10 cellular contexts compared by ENCODE assay signal in the genomic region with DNA sequence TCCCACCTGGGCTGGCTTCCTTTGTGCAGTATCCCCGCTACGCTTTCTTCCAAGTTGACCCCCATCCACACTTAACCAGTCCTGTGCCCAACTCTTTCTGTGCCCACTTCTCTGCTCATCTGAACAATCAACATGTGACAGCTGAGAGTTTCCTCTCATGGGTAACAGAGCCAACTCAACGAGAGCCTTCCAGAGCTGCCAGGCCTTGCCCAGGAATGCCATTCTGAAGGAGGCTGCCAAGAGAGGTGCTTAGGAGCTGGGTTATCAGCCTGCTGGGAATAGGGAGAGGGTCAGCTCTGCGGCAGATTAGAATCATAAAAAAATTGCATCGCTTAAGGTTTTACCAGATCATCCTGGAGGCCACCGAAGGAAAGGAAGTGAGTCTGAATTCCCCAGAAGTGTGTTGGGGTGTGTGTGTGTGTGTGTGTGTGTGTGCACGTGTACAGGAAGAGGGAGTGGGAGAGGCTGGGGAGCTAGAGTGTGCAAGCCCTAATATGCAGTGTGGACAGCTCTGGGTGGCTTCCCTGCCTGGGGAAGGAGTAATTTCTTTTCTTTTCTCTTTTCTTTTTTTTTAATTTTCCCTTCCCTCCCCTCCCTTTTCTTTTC.
DNase-seq lines count a peak whose midpoint lies in the region; ATAC-seq and TF ChIP-seq lines count a peak whose summit lies in the region.
"Had no signal": no experiment of that assay in that cellular context is flagged by ENCODE, and none has a peak within 500 bp of the region (broad histone marks: within the 10 kb centered on the region; RNA-seq: fewer than 3 reads in every experiment).

No MANE protein-coding gene starts in this region.

- H3K9ac ChIP-seq in BLaER1 = peak overlapping the region; percentile 68

- BruUV-seq in PC-9 (replicated peaks; lab: Mats Ljungman, UMichigan) = no TSS peak

- no peak for TF ChIP-seq POLR2A in esophagus muscularis mucosa (IDR thresholded peaks at IDR 0.05; ENCODE audit: low read depth)

- peak overlapping the region; percentile 87 for H3K4me2 ChIP-seq in BLaER1
- H3K4me2 ChIP-seq in PC-9 = no peak overlapping the region

- H3K27me3 ChIP-seq in BLaER1 = no peaks in the 10 kb centered on the region
- H3K27me3 ChIP-seq in MG63 = no peaks in the 10 kb centered on the region
- peaks cover 0 to 9% (median 0%) of the 10 kb centered on the region in 4 donors for H3K27me3 ChIP-seq in esophagus muscularis mucosa
- peaks cover 0 to 4% (median 0%) of the 10 kb centered on the region in 3 donors for H3K27me3 ChIP-seq in psoas muscle (ENCODE audit: insufficient read depth in 3 of 3, low read length in 2 of 3)
- H3K27me3 ChIP-seq in PC-9 (ENCODE audit: insufficient read depth, low read depth) = no peaks in the 10 kb centered on the region

- H2AFZ ChIP-seq in PC-9 = no peak overlapping the region

- no peaks in the 10 kb centered on the region for H3K36me3 ChIP-seq in BLaER1
- peaks cover 59% of the 10 kb centered on the region for H3K36me3 ChIP-seq in MG63
- H3K36me3 ChIP-seq in esophagus muscularis mucosa = no peaks in the 10 kb centered on the region
- no peaks in the 10 kb centered on the region for H3K36me3 ChIP-seq in psoas muscle (ENCODE audit: insufficient read depth in 1 of 2, low read depth in 1 of 2)
- no peaks in the 10 kb centered on the region for H3K36me3 ChIP-seq in PC-9 (ENCODE audit: low read depth)

- H3K4me3 ChIP-seq in BLaER1 (0 out of 2 replicates have a peak overlapping the region, but pooled peaks have one; percentile 41), MG63 (no peak overlapping the region), esophagus muscularis mucosa (no peak overlapping the region), psoas muscle (no peak overlapping the region), PC-9 (no peak overlapping the region)

- H3K27ac ChIP-seq in BLaER1 = peak overlapping the region; percentile 82
- H3K27ac ChIP-seq in esophagus muscularis mucosa (replicated peaks in 1 of 4) = peak overlapping the region; percentile 32 to 64 (median 36)
- peak overlapping the region; percentile 65 for H3K27ac ChIP-seq in psoas muscle
- H3K27ac ChIP-seq in PC-9 = no peak overlapping the region
- H3K27ac ChIP-seq: C4-2B had no signal

- no peak for TF ChIP-seq EP300 in esophagus muscularis mucosa (IDR thresholded peaks at IDR 0.05)

- peaks cover 79% of the 10 kb centered on the region for H3K4me1 ChIP-seq in BLaER1
- peaks cover 42 to 70% (median 54%) of the 10 kb centered on the region in 4 donors for H3K4me1 ChIP-seq in esophagus muscularis mucosa
- H3K4me1 ChIP-seq in psoas muscle = peaks cover 40% of the 10 kb centered on the region
- no peaks in the 10 kb centered on the region for H3K4me1 ChIP-seq in PC-9 (replicated peaks; ENCODE audit: insufficient read depth)

- H3K79me2 ChIP-seq in PC-9 (ENCODE audit: low read depth) = no peaks in the 10 kb centered on the region

- intact Hi-C loops in esophagus muscularis mucosa (cut with DNase I) (no loop called here), psoas muscle (cut with DNase I) (loop anchor here in 1 of 2 donors (5.0 kb wide), 1 partner anchor 113 kb away; no protein-coding TSS in a partner anchor), PC-9 (cut with micrococcal nuclease; ENCODE audit: unreplicated experiment) (no loop called here)

- CTCF ChIA-PET in PC-9 (lab: Charles Lee) = no interaction called here

- no peaks in the 10 kb centered on the region for H3K9me2 ChIP-seq in PC-9 (ENCODE audit: insufficient read depth)

- H4K20me1 ChIP-seq in BLaER1 = no peaks in the 10 kb centered on the region
- no peaks in the 10 kb centered on the region for H4K20me1 ChIP-seq in PC-9 (ENCODE audit: insufficient read depth)

- ATAC-seq in psoas muscle = peak; percentile 74 to 89 (median 84)
- ATAC-seq in HG03565 (IDR thresholded peaks at IDR 0.05; ENCODE audit: unreplicated experiment) = no peak
- no peak for ATAC-seq in HG03135 (IDR thresholded peaks at IDR 0.05; ENCODE audit: unreplicated experiment)

- POLR2A ChIA-PET in PC-9 (lab: Charles Lee; ENCODE audit: unreplicated experiment) = no interaction called here

- no peaks in the 10 kb centered on the region for H3F3A ChIP-seq in PC-9 (ENCODE audit: insufficient read depth, low read depth)

- TF ChIP-seq CTCF in esophagus muscularis mucosa (IDR thresholded peaks at IDR 0.05) = no peak
- TF ChIP-seq CTCF in psoas muscle (IDR thresholded peaks at IDR 0.05) = no peak
- no peak for TF ChIP-seq CTCF in PC-9 (conservative IDR thresholded peaks at IDR 0.05)

- 70% methylated on average over 7 of the region's 7 CpGs for WGBS in esophagus muscularis mucosa
- WGBS in psoas muscle, 3 donors = 20 to 29% (median 27%) methylated on average over 7 of the region's 7 CpGs

- peak; percentile 56 for DNase-seq in MG63
- DNase-seq in esophagus muscularis mucosa (ENCODE audit: extremely low spot score) = no peak
- no peak for DNase-seq in psoas muscle
- DNase-seq in PC-9 = no peak
- DNase-seq in HT-29 (ENCODE audit: low spot score) = no peak
- DNase-seq: activated B cell treated with CpG ODN at 0.5 μM for 24 hours had no signal

- H3K9me3 ChIP-seq in BLaER1 = no peaks in the 10 kb centered on the region
- H3K9me3 ChIP-seq in MG63 = no peaks in the 10 kb centered on the region
- H3K9me3 ChIP-seq in esophagus muscularis mucosa = no peaks in the 10 kb centered on the region
- no peaks in the 10 kb centered on the region for H3K9me3 ChIP-seq in psoas muscle
- H3K9me3 ChIP-seq in PC-9 (ENCODE audit: insufficient read depth, low read depth) = no peaks in the 10 kb centered on the region

Comparison
In these comparisons a context has a peak if more than half of its experiments do, and no peak if none do; other contexts are left out.
1. ATAC-seq: peak in psoas muscle (4 of 4); none in HG03565 (single experiment) and HG03135 (single experiment).